Comparison of ENCODE assay signal across 8 cellular contexts in genomic region chr17:62965149-62965648, GRCh38. TPM values are rescaled to one million over a fixed set of nuclear protein-coding genes. Genes with fewer than 3 reads are reported as not detected.
DNase-seq lines count a peak whose midpoint lies in the region; ATAC-seq and TF ChIP-seq lines count a peak whose summit lies in the region.

No MANE protein-coding gene starts in this region.

- H3K4me3 Mint-ChIP-seq in CD4-positive, CD25-positive, alpha-beta regulatory T cell, result peak overlapping the region; percentile 89 to 99 (median 94)
- H3K4me3 Mint-ChIP-seq in MCF 10A (ENCODE audit: unreplicated experiment) (peak overlapping the region; percentile 90), natural killer cell (peak overlapping the region; percentile 95)

- peak overlapping the region; percentile 94 to 99 (median 95) for H3K27ac Mint-ChIP-seq in CD4-positive, CD25-positive, alpha-beta regulatory T cell
- peak overlapping the region; percentile 44 for H3K27ac Mint-ChIP-seq in MCF 10A (ENCODE audit: low read depth, unreplicated experiment)
- H3K27ac Mint-ChIP-seq in natural killer cell, result peak overlapping the region; percentile 97 to 98

- no peaks in the 10 kb centered on the region for H3K9me3 ChIP-seq in CD4-positive, CD25-positive, alpha-beta regulatory T cell (ENCODE audit: control insufficient read depth in 2 of 2, low read length in 2 of 2)
- H3K9me3 ChIP-seq in NT2/D1 (ENCODE audit: insufficient read depth, low read length), result no peaks in the 10 kb centered on the region
- no peaks in the 10 kb centered on the region for H3K9me3 ChIP-seq in tibial artery

- peak overlapping the region; percentile 60 for H3K4me3 ChIP-seq in CD4-positive, CD25-positive, alpha-beta regulatory T cell (ENCODE audit: low read depth, low read length)
- H3K4me3 ChIP-seq in NT2/D1 (ENCODE audit: insufficient read length, low read depth), result no peak overlapping the region
- peak overlapping the region; percentile 68 to 77 for H3K4me3 ChIP-seq in tibial artery

- H3K27me3 Mint-ChIP-seq in CD4-positive, CD25-positive, alpha-beta regulatory T cell, result peaks cover 63% of the 10 kb centered on the region
- H3K27me3 Mint-ChIP-seq in MCF 10A (ENCODE audit: insufficient read depth, unreplicated experiment), result no peaks in the 10 kb centered on the region
- peaks cover 9 to 19% of the 10 kb centered on the region in 2 donors for H3K27me3 Mint-ChIP-seq in natural killer cell (ENCODE audit: low read depth in 2 of 2)

- peaks cover 10 to 41% (median 28%) of the 10 kb centered on the region in 4 donors for H3K4me1 Mint-ChIP-seq in CD4-positive, CD25-positive, alpha-beta regulatory T cell
- H3K4me1 Mint-ChIP-seq in MCF 10A (ENCODE audit: insufficient read depth, unreplicated experiment), result peaks cover 29% of the 10 kb centered on the region
- H3K4me1 Mint-ChIP-seq in natural killer cell, result peaks cover 27 to 37% of the 10 kb centered on the region in 2 donors

- H3K27ac ChIP-seq in CD4-positive, CD25-positive, alpha-beta regulatory T cell (ENCODE audit: insufficient read depth, low read length, poor library complexity, severe bottlenecking), result peak overlapping the region; percentile 84
- peak overlapping the region; percentile 66 to 69 for H3K27ac ChIP-seq in tibial artery

- no TSS peak for BruUV-seq in MCF 10A (replicated peaks; lab: Mats Ljungman, UMichigan)

- H3K36me3 Mint-ChIP-seq in CD4-positive, CD25-positive, alpha-beta regulatory T cell, result no peaks in the 10 kb centered on the region
- H3K36me3 Mint-ChIP-seq in MCF 10A (ENCODE audit: insufficient read depth, unreplicated experiment), result no peaks in the 10 kb centered on the region
- no peaks in the 10 kb centered on the region for H3K36me3 Mint-ChIP-seq in natural killer cell

- peaks cover 0 to 2% (median 0%) of the 10 kb centered on the region in 7 donors for H3K9me3 Mint-ChIP-seq in CD4-positive, CD25-positive, alpha-beta regulatory T cell
- H3K9me3 Mint-ChIP-seq in MCF 10A (ENCODE audit: unreplicated experiment), result no peaks in the 10 kb centered on the region
- no peaks in the 10 kb centered on the region for H3K9me3 Mint-ChIP-seq in natural killer cell

- H3K4me1 ChIP-seq in CD4-positive, CD25-positive, alpha-beta regulatory T cell (ENCODE audit: control insufficient read depth, insufficient read depth, low read length, poor library complexity, severe bottlenecking), result peaks cover 22% of the 10 kb centered on the region
- H3K4me1 ChIP-seq in NT2/D1 (ENCODE audit: insufficient read depth, insufficient read length), result peaks cover 5% of the 10 kb centered on the region
- H3K4me1 ChIP-seq in tibial artery, result peaks cover 0 to 20% (median 15%) of the 10 kb centered on the region in 4 donors

- CTCF ChIA-PET in MCF 10A (lab: Yijun Ruan, JAX), result interaction anchor here (0.6 to 1.0 kb wide), 4 partner anchors 10 to 143 kb away, joined by 3 to 4 read pairs (median 3); no protein-coding TSS in a partner anchor

- DNase-seq in CD4-positive, CD25-positive, alpha-beta regulatory T cell, result peak in 1 of 3 donors; percentile 20
- DNase-seq in NT2/D1 (ENCODE audit: low read depth, low spot score), result no peak
- DNase-seq in MCF 10A (ENCODE audit: unreplicated experiment), result no peak
- DNase-seq in natural killer cell, result no peak
- no peak for DNase-seq in tibial artery
- no peak for DNase-seq in cerebellum (ENCODE audit: low spot score)
- no peak for DNase-seq in iPS-NIHi7 (ENCODE audit: extremely low spot score)

- intact Hi-C loops in MCF 10A (cut with micrococcal nuclease), result loop anchor here (5.0 kb wide), 2 partner anchors 88 to 413 kb away; no protein-coding TSS in a partner anchor
- intact Hi-C loops in natural killer cell (cut with micrococcal nuclease), result loop anchor here (1.0 to 5.0 kb wide), 3 partner anchors 173 to 413 kb away; no protein-coding TSS in a partner anchor
- intact Hi-C loops in tibial artery (cut with DNase I; ENCODE audit: low total_unique reads), result loop anchor here (5.0 kb wide), 1 partner anchor 263 kb away; no protein-coding TSS in a partner anchor

- POLR2A ChIA-PET in MCF 10A (lab: Yijun Ruan, JAX), result interaction anchor here (0.9 to 6.1 kb wide), 8 partner anchors 88 to 262 kb away, joined by 3 to 46 read pairs (median 4); no protein-coding TSS in a partner anchor

- TF ChIP-seq CTCF in MCF 10A (IDR thresholded peaks at IDR 0.05; ENCODE audit: unreplicated experiment) (no peak), natural killer cell (IDR thresholded peaks at IDR 0.05) (no peak), tibial artery (IDR thresholded peaks at IDR 0.05) (no peak)

- H3K9ac ChIP-seq in NT2/D1 (ENCODE audit: insufficient read length, low read depth), result peak overlapping the region; percentile 59

- peaks cover 17% of the 10 kb centered on the region for H3K27me3 ChIP-seq in CD4-positive, CD25-positive, alpha-beta regulatory T cell (ENCODE audit: control insufficient read depth, insufficient read depth, low read length)
- H3K27me3 ChIP-seq in NT2/D1 (ENCODE audit: insufficient read depth, insufficient read length) (peaks cover 24% of the 10 kb centered on the region), tibial artery (no peaks in the 10 kb centered on the region)

- ATAC-seq in CD4-positive, CD25-positive, alpha-beta regulatory T cell (ENCODE audit: low read depth in 2 of 2), result peak in 1 of 2 donors; percentile 1
- peak; percentile 6 to 26 (median 10) for ATAC-seq in natural killer cell
- no peak for ATAC-seq in GM18517 (IDR thresholded peaks at IDR 0.05; ENCODE audit: unreplicated experiment)

- no peaks in the 10 kb centered on the region for H3K36me3 ChIP-seq in CD4-positive, CD25-positive, alpha-beta regulatory T cell (ENCODE audit: control insufficient read depth, insufficient read depth, low read length)
- H3K36me3 ChIP-seq in NT2/D1 (ENCODE audit: insufficient read depth, insufficient read length, low read length), result no peaks in the 10 kb centered on the region
- H3K36me3 ChIP-seq in tibial artery, result no peaks in the 10 kb centered on the region

RNA-seq across cellular contexts. Expression of gene TANC2, which starts 0.8 kb away (rescaled TPM):
- total RNA-seq in CD4-positive, CD25-positive, alpha-beta regulatory T cell, result 20.0 TPM
- 1 to 10 TPM in 3 of 4 donors, under 1 TPM in 1; 0.96 to 2.0 (median 1.2) TPM for polyA plus RNA-seq in CD4-positive, CD25-positive, alpha-beta regulatory T cell
- total RNA-seq in MCF 10A (2022), result 115 and 141 TPM in 2 replicates
- 10 to 100 TPM; 53.9 to 59.9 (median 59.4) TPM for total RNA-seq in natural killer cell
- 137 TPM for total RNA-seq in cerebellum

Comparison
In these comparisons a context has a peak if more than half of its experiments do, and no peak if none do; other contexts are left out.
1. H3K27ac Mint-ChIP-seq: peak in every context shown above with its lines; median percentile 98 in natural killer cell; 95 in CD4-positive, CD25-positive, alpha-beta regulatory T cell; 44 in MCF 10A.